Comparison of ENCODE assay signal across 23 cellular contexts in the genomic region with DNA sequence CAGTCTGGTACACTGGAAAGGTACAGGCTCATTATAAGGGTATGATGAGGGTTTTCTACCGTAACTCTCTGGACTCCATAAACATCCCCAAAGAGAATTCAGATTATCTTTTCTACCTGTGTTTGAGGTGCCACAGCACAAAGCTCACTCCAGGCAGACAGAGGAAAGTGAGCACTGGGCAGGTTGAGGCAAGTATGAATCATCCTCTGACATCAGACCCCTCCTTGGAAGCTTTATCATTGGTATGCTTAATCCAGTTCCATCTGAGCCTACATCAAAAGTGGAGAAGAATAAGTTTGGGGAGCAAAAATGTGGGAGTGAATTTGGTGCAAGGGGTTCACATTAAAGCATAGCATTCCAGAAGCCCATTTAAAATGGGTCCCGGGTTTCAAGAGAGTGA. TPM values are rescaled to one million over a fixed set of nuclear protein-coding genes. Genes with fewer than 3 reads are reported as not detected.
DNase-seq lines count a peak whose midpoint lies in the region; TF ChIP-seq lines count a peak whose summit lies in the region.
"Had no signal": no experiment of that assay in that cellular context is flagged by ENCODE, and none has a peak within 500 bp of the region (broad histone marks: within the 10 kb centered on the region; RNA-seq: fewer than 3 reads in every experiment).

No MANE protein-coding gene starts in this region.

- POLR2A ChIA-PET in MCF 10A (lab: Yijun Ruan, JAX), result interaction anchor here (0.8 to 2.5 kb wide), 4 partner anchors 24 to 71 kb away, joined by 3 to 14 read pairs (median 7); a partner anchor contains a TSS
- POLR2A ChIA-PET in GM10248 (lab: Yijun Ruan, JAX), result no interaction called here

- intact Hi-C loops in MCF 10A (cut with micrococcal nuclease), result no loop called here
- intact Hi-C loops in breast epithelium (cut with DNase I; ENCODE audit: low total_unique reads), result no loop called here

- TF ChIP-seq POLR2A in breast epithelium (IDR thresholded peaks at IDR 0.05), result no peak

- no TSS peak for BruUV-seq in MCF 10A (replicated peaks; lab: Mats Ljungman, UMichigan)

- H3K27ac ChIP-seq in breast epithelium (no peak overlapping the region), coronary artery (no peak overlapping the region)
- H3K27ac ChIP-seq: A549, SK-N-MC had no signal

- no peaks in the 10 kb centered on the region for H3K36me3 ChIP-seq in breast epithelium
- H3K36me3 ChIP-seq: BE2C had no signal

- no peaks in the 10 kb centered on the region for H3K27me3 ChIP-seq in breast epithelium
- H3K27me3 ChIP-seq: BE2C had no signal

- H3K4me3 ChIP-seq in breast epithelium, result no peak overlapping the region
- no peak overlapping the region for H3K4me3 ChIP-seq in epithelial cell of esophagus (ENCODE audit: low read length)
- no peak overlapping the region for H3K4me3 ChIP-seq in coronary artery
- H3K4me3 ChIP-seq: A549, SK-N-MC had no signal

- no peaks in the 10 kb centered on the region for H3K36me3 Mint-ChIP-seq in MCF 10A (ENCODE audit: insufficient read depth, unreplicated experiment)

- TF ChIP-seq CTCF in MCF 10A (IDR thresholded peaks at IDR 0.05; ENCODE audit: unreplicated experiment) (no peak), breast epithelium (IDR thresholded peaks at IDR 0.05) (no peak), epithelial cell of esophagus (IDR thresholded peaks at IDR 0.05; ENCODE audit: insufficient read depth, low read depth, low read length, missing control alignments) (no peak), coronary artery (IDR thresholded peaks at IDR 0.05) (no peak), GM10248 (IDR thresholded peaks at IDR 0.05; ENCODE audit: control extremely low read depth, extremely low read depth, low read depth, missing control alignments) (no peak)

- no peaks in the 10 kb centered on the region for H3K4me1 ChIP-seq in breast epithelium
- H3K4me1 ChIP-seq: BE2C had no signal

- H3K9me3 ChIP-seq in breast epithelium, result no peaks in the 10 kb centered on the region
- H3K9me3 ChIP-seq: A549, BE2C had no signal

- peaks cover 9% of the 10 kb centered on the region for H3K4me1 Mint-ChIP-seq in MCF 10A (ENCODE audit: insufficient read depth, unreplicated experiment)

- H3K27me3 Mint-ChIP-seq in MCF 10A (ENCODE audit: insufficient read depth, unreplicated experiment), result no peaks in the 10 kb centered on the region

- DNase-seq in MCF 10A (ENCODE audit: unreplicated experiment) (peak; percentile 54), breast epithelium (ENCODE audit: low spot score in 2 of 2) (no peak), M059J (ENCODE audit: low read depth) (peak; percentile 34), epithelial cell of esophagus (ENCODE audit: low read depth) (peak; percentile 88), kidney tubule cell (ENCODE audit: low spot score) (peak; percentile 55), coronary artery (ENCODE audit: low spot score) (no peak), GM10248 (ENCODE audit: extremely low spot score) (no peak)
- DNase-seq in effector CD8-positive, alpha-beta T cell (lab: John Stamatoyannopoulos, UW), result no peak
- DNase-seq: BE2C, DMS79, KG1, MV-4-11, NCI-H1105 treated with DMSO at 0.1 percent for 48 hours, NCI-H2029 treated with DMSO at 0.1 percent for 48 hours, NCI-H2171 treated with DMSO at 0.1 percent for 48 hours, NCI-H524 treated with DMSO at 0.1 percent for 48 hours, NCI-H82, OCI-M1, SHP77, SW 1271 had no signal

- no peaks in the 10 kb centered on the region for H3K9me3 Mint-ChIP-seq in MCF 10A (ENCODE audit: unreplicated experiment)

- CTCF ChIA-PET in MCF 10A (lab: Yijun Ruan, JAX), result interaction anchor here (1.1 to 10.6 kb wide), 4 partner anchors 23 to 438 kb away, joined by 3 to 276 read pairs (median 3); no protein-coding TSS in a partner anchor
- CTCF ChIA-PET in GM10248 (lab: Yijun Ruan, JAX), result interaction anchor here (1.0 to 4.0 kb wide), 5 partner anchors 9 to 34 kb away, joined by 3 to 54 read pairs (median 4); no protein-coding TSS in a partner anchor

- H3K4me3 Mint-ChIP-seq in MCF 10A (ENCODE audit: unreplicated experiment), result no peak overlapping the region

- no peak overlapping the region for H3K27ac Mint-ChIP-seq in MCF 10A (ENCODE audit: low read depth, unreplicated experiment)

RNA-seq across cellular contexts. Expression of a gene that starts 21.7 kb away (rescaled TPM):
- total RNA-seq in MCF 10A (2022) (not detected in 2 replicates), breast epithelium (10 to 100 TPM in 1 of 3 donors, 1 to 10 TPM in 1, not detected in 1; 7.9 to 10.2 TPM)
- total RNA-seq in M059J (2014; rRNA removed; shearing (Covaris generic)), result not detected in 2 replicates
- total RNA-seq: H4 had no signal

Comparison
In these comparisons a context has a peak if more than half of its experiments do, and no peak if none do; other contexts are left out.
1. DNase-seq: peak in MCF 10A (single experiment), M059J (single experiment), epithelial cell of esophagus (single experiment) and kidney tubule cell (single experiment); none in breast epithelium (0 of 2), coronary artery (single experiment), GM10248 (single experiment) and effector CD8-positive, alpha-beta T cell (single experiment).